9 cellular contexts compared by ENCODE assay signal in genomic region chr19:11482384-11483050, GRCh38. TPM values are rescaled to one million over a fixed set of nuclear protein-coding genes. Genes with fewer than 3 reads are reported as not detected.
DNase-seq lines count a peak whose midpoint lies in the region; ATAC-seq and TF ChIP-seq lines count a peak whose summit lies in the region.
"Had no signal": no experiment of that assay in that cellular context is flagged by ENCODE, and none has a peak within 500 bp of the region (broad histone marks: within the 10 kb centered on the region; RNA-seq: fewer than 3 reads in every experiment).

No MANE protein-coding gene starts in this region.

- peak overlapping the region; percentile 59 for H3K4me3 ChIP-seq in WERI-Rb-1 (ENCODE audit: low read depth, low read length)

- peaks cover 31% of the 10 kb centered on the region for H3K27me3 ChIP-seq in WERI-Rb-1 (ENCODE audit: insufficient read depth, low read depth, severe bottlenecking)

- TF ChIP-seq CTCF in 22Rv1 (IDR thresholded peaks at IDR 0.05) (peak; percentile 97), WERI-Rb-1 (IDR thresholded peaks at IDR 0.05; ENCODE audit: low read depth, low read length) (peak; percentile 98), MCF 10A (IDR thresholded peaks at IDR 0.05; ENCODE audit: unreplicated experiment) (peak; percentile 87)

- H3K27me3 Mint-ChIP-seq in MCF 10A (ENCODE audit: insufficient read depth, unreplicated experiment): no peaks in the 10 kb centered on the region

- ATAC-seq in GM18519 (IDR thresholded peaks at IDR 0.05; ENCODE audit: low FRiP score, unreplicated experiment): peak; percentile 32
- ATAC-seq in HG03135 (IDR thresholded peaks at IDR 0.05; ENCODE audit: unreplicated experiment): peak; percentile 51

- H3K36me3 ChIP-seq in WERI-Rb-1: peaks cover 3% of the 10 kb centered on the region; the same call in 1 of the 2 replicates

- no peaks in the 10 kb centered on the region for H3K9me3 ChIP-seq in WERI-Rb-1 (ENCODE audit: severe bottlenecking)

- DNase-seq in NCI-H2171 (lab: John Stamatoyannopoulos, UW) (peak; percentile 81), WERI-Rb-1 (peak; percentile 83), MCF 10A (ENCODE audit: unreplicated experiment) (peak; percentile 70), iPS-NIHi7 (ENCODE audit: extremely low spot score) (peak; percentile 88)
- peak; percentile 85 for DNase-seq in stimulated activated CD4-positive, alpha-beta T cell treated with anti-CD3 and anti-CD28 coated beads, Interleukin-12 subunit alpha, Interleukin-12 subunit beta, amount 100 ng/mL, for 4 hours
- DNase-seq: DND-41 had no signal

- CTCF ChIA-PET in MCF 10A (lab: Yijun Ruan, JAX): interaction anchor here (0.6 to 2.5 kb wide), 34 partner anchors 9 to 1359 kb away, joined by 3 to 12 read pairs (median 4); partner anchors contain the start of genes ECSIT and EPOR

- H3K4me3 Mint-ChIP-seq in MCF 10A (ENCODE audit: unreplicated experiment): peak overlapping the region; percentile 46

- peak overlapping the region; percentile 67 for H3K27ac ChIP-seq in 22Rv1
- no peak overlapping the region for H3K27ac ChIP-seq in WERI-Rb-1

- H3K27ac Mint-ChIP-seq in MCF 10A (ENCODE audit: low read depth, unreplicated experiment): no peak overlapping the region

- intact Hi-C loops in MCF 10A (cut with micrococcal nuclease): loop anchor here (1.0 kb wide), 1 partner anchor 189 kb away; no protein-coding TSS in a partner anchor

- no TSS peak for BruUV-seq in MCF 10A (replicated peaks; lab: Mats Ljungman, UMichigan)

- H3K36me3 Mint-ChIP-seq in MCF 10A (ENCODE audit: insufficient read depth, unreplicated experiment): no peaks in the 10 kb centered on the region

- POLR2A ChIA-PET in MCF 10A (lab: Yijun Ruan, JAX): interaction anchor here (0.6 to 1.4 kb wide), 6 partner anchors 47 to 201 kb away, joined by 3 to 7 read pairs (median 4); partner anchors contain the start of genes ODAD3 and PRKCSH

- H3K4me1 Mint-ChIP-seq in MCF 10A (ENCODE audit: insufficient read depth, unreplicated experiment): peaks cover 6% of the 10 kb centered on the region

- H3K9me3 Mint-ChIP-seq in MCF 10A (ENCODE audit: unreplicated experiment): no peaks in the 10 kb centered on the region

RNA-seq across cellular contexts. Expression of gene ELAVL3, which starts 1.7 kb away (rescaled TPM):
- 0.54 TPM in 1 of 2 replicates, not detected in the other for total RNA-seq in MCF 10A (2022)

RNA-seq across cellular contexts. Expression of gene ZNF653, which starts 23.1 kb away (rescaled TPM):
- total RNA-seq in MCF 10A (2022): 7.7 and 8.7 TPM in 2 replicates

RNA-seq across cellular contexts. Expression of gene ECSIT, which starts 46.4 kb away (rescaled TPM):
- 19.2 and 26.8 TPM in 2 replicates for total RNA-seq in MCF 10A (2022)

RNA-seq across cellular contexts. Expression of gene PRKCSH, which starts 47.1 kb away (rescaled TPM):
- total RNA-seq in MCF 10A (2022): 224 and 257 TPM in 2 replicates

RNA-seq across cellular contexts. Expression of gene ODAD3, which starts 47.6 kb away (rescaled TPM):
- total RNA-seq in MCF 10A (2022): 0.30 TPM in 1 of 2 replicates, not detected in the other
